Comparison of ENCODE assay signal across 28 cellular contexts in genomic region chr16:11484691-11485258, GRCh38.
DNase-seq lines count a peak whose midpoint lies in the region; ATAC-seq and TF ChIP-seq lines count a peak whose summit lies in the region.
"Had no signal": no experiment of that assay in that cellular context is flagged by ENCODE, and none has a peak within 500 bp of the region (broad histone marks: within the 10 kb centered on the region; RNA-seq: fewer than 3 reads in every experiment).

No MANE protein-coding gene starts in this region.

- no peaks in the 10 kb centered on the region for H3K4me1 ChIP-seq in endodermal cell (ENCODE audit: control insufficient read depth, insufficient read depth, low read length)
- H3K4me1 ChIP-seq: thyroid gland had no signal

- no peaks in the 10 kb centered on the region for H3K36me3 ChIP-seq in endodermal cell (ENCODE audit: control insufficient read depth, insufficient read depth, low read length)
- H3K36me3 ChIP-seq: thyroid gland had no signal

- H3K4me3 Mint-ChIP-seq in endodermal cell = no peak overlapping the region
- H3K4me3 Mint-ChIP-seq: activated B cell treated with CpG ODN at 0.5 μM for 24 hours; CD8-positive, alpha-beta T cell; memory B cell had no signal

- no peaks in the 10 kb centered on the region for H3K4me1 Mint-ChIP-seq in endodermal cell
- H3K4me1 Mint-ChIP-seq: activated B cell treated with CpG ODN at 0.5 μM for 24 hours, memory B cell had no signal

- CTCF ChIA-PET in HEK293T (lab: Yijun Ruan, JAX) = no interaction called here

- peaks cover 52% of the 10 kb centered on the region for H3K9me3 Mint-ChIP-seq in endodermal cell

- H3K27me3 Mint-ChIP-seq in endodermal cell (ENCODE audit: insufficient read depth) = no peaks in the 10 kb centered on the region
- H3K27me3 Mint-ChIP-seq: activated B cell treated with CpG ODN at 0.5 μM for 24 hours, memory B cell had no signal

- no peak overlapping the region for H3K9ac ChIP-seq in endodermal cell (ENCODE audit: extremely low read depth, low read length, poor library complexity, severe bottlenecking)

- no peak for ATAC-seq in HG03045 (IDR thresholded peaks at IDR 0.05; ENCODE audit: unreplicated experiment)
- ATAC-seq: CD8-positive, alpha-beta T cell; K562 had no signal

- H3K36me3 Mint-ChIP-seq in endodermal cell (ENCODE audit: low read depth) = no peaks in the 10 kb centered on the region

- DNase-seq in GM04504 (ENCODE audit: low read depth) (peak; percentile 22), UCSD-AML1 (lab: John Stamatoyannopoulos, UW; ENCODE audit: unreplicated experiment) (peak; percentile 23), fibroblast of pulmonary artery (ENCODE audit: low read depth) (peak; percentile 59), pulmonary artery endothelial cell (ENCODE audit: low read depth, low spot score) (peak; percentile 74), HEK293T (ENCODE audit: extremely low spot score) (no peak), endodermal cell (no peak)
- DNase-seq in activated CD8-positive, alpha-beta memory T cell treated with anti-CD3 and anti-CD28 coated beads, Interleukin-2, amount 50 U/mL, for 48 hours = no peak
- DNase-seq: activated B cell treated with CpG ODN at 0.5 μM for 24 hours; activated CD4-positive, alpha-beta T cell treated with anti-CD3 and anti-CD28 coated beads, Interleukin-2, amount 50 U/mL, for 4 hours; activated CD8-positive, alpha-beta memory T cell treated with anti-CD3 and anti-CD28 coated beads, Interleukin-2, amount 50 U/mL, for 4 hours; activated effector memory CD4-positive, alpha-beta T cell treated with Interleukin-2 at 50 U/mL for 16 hours; AML-193; CD8-positive, alpha-beta T cell; DMS53; kidney glomerular epithelial cell; NCI-H1436 treated with DMSO at 0.1 percent for 48 hours; NCI-H2171; NCI-H526; retina; stimulated activated CD4-positive, alpha-beta T cell treated with anti-CD3 and anti-CD28 coated beads, Interleukin-4, amount 100 ng/mL, for 24 hours; stimulated activated naive CD4-positive, alpha-beta T cell treated with Interleukin-2 at 50 U/mL for 16 hours; T-helper 9 cell; thyroid gland had no signal

- 73 to 91% methylated on average over 3 to 8 of the region's 8 CpGs for WGBS in endodermal cell (ENCODE audit: insufficient coverage in 1 of 2, insufficient read length in 1 of 2), 2 experiments

- no peak overlapping the region for H3K27ac ChIP-seq in endodermal cell (ENCODE audit: low read depth, low read length)
- H3K27ac ChIP-seq: epithelial cell of prostate, RWPE1, thyroid gland had no signal

- no peaks in the 10 kb centered on the region for H3K9me3 ChIP-seq in endodermal cell (ENCODE audit: control insufficient read depth, low read length)
- H3K9me3 ChIP-seq: thyroid gland had no signal

- TF ChIP-seq CTCF in fibroblast of pulmonary artery (IDR thresholded peaks at IDR 0.05; ENCODE audit: low read length, missing control alignments) = no peak
- no peak for TF ChIP-seq CTCF in endodermal cell (conservative IDR thresholded peaks at IDR 0.05)

- H3K27me3 ChIP-seq in endodermal cell (ENCODE audit: control insufficient read depth, insufficient read depth, low read length, poor library complexity, severe bottlenecking) = no peaks in the 10 kb centered on the region
- H3K27me3 ChIP-seq: thyroid gland had no signal

- H3K4me3 ChIP-seq in fibroblast of pulmonary artery (replicated peaks; ENCODE audit: low read depth, low read length) = no peak overlapping the region
- no peak overlapping the region for H3K4me3 ChIP-seq in endodermal cell (ENCODE audit: low read length)
- H3K4me3 ChIP-seq: K562, thyroid gland had no signal

- POLR2A ChIA-PET in HEK293T (lab: Yijun Ruan, JAX) = no interaction called here

- H3K27ac Mint-ChIP-seq in endodermal cell = no peak overlapping the region
- H3K27ac Mint-ChIP-seq: activated B cell treated with CpG ODN at 0.5 μM for 24 hours; CD8-positive, alpha-beta T cell; memory B cell had no signal

TF ChIP-seq in HEK293T, 16 proteins besides CTCF, POLR2A, EP300 and RAD21:
- no peak for TF ChIP-seq SP1 (IDR thresholded peaks at IDR 0.05)
- no peak for TF ChIP-seq PKNOX1 (IDR thresholded peaks at IDR 0.05)
- TF ChIP-seq LEF1 (IDR thresholded peaks at IDR 0.05; ENCODE audit: borderline replicate concordance) = no peak
- TF ChIP-seq FOXM1 (IDR thresholded peaks at IDR 0.05; ENCODE audit: borderline replicate concordance) = no peak
- no peak for TF ChIP-seq BHLHE40 (IDR thresholded peaks at IDR 0.05; ENCODE audit: borderline replicate concordance)
- TF ChIP-seq HDGF (IDR thresholded peaks at IDR 0.05; ENCODE audit: borderline replicate concordance) = no peak
- TF ChIP-seq FOXK2 (IDR thresholded peaks at IDR 0.05) = no peak
- no peak for TF ChIP-seq L3MBTL2 (conservative IDR thresholded peaks at IDR 0.05)
- no peak for TF ChIP-seq CTBP1 (IDR thresholded peaks at IDR 0.05; ENCODE audit: borderline replicate concordance)
- TF ChIP-seq ELF4 (IDR thresholded peaks at IDR 0.05) = no peak
- no peak for TF ChIP-seq TARDBP (IDR thresholded peaks at IDR 0.05)
- TF ChIP-seq SUZ12 (IDR thresholded peaks at IDR 0.05) = no peak
TF ChIP-seq in HEK293T: peak in this region for 0.

Comparison
In these comparisons a context has a peak if more than half of its experiments do, and no peak if none do; other contexts are left out.
1. DNase-seq: peak in GM04504 (single experiment), UCSD-AML1 (single experiment), fibroblast of pulmonary artery (single experiment) and pulmonary artery endothelial cell (single experiment); none in activated CD8-positive, alpha-beta memory T cell treated with anti-CD3 and anti-CD28 coated beads, Interleukin-2, amount 50 U/mL, for 48 hours (single experiment), HEK293T (single experiment) and endodermal cell (single experiment).